In the genomic region with DNA sequence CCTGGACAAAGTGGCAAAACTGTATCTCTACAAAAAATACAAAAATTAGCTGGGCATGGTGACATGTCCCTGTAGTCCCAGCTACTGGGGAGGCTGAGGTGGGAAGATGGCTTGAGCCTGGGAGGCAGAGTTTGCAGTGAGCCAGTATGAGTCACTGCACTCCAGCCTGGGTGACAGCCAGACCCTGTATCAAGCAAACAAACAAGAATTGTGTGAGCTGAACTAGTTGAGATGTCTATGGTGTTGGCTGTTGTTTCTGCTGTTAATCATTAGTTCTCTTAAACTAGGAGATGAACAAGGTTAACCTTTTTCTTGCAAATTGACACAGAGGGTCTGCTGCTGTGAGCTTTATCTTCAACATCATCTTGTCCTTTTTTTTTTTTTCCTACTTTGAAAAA, we compare ENCODE assay signal across 8 cellular contexts. TPM values are rescaled to one million over a fixed set of nuclear protein-coding genes. Genes with fewer than 3 reads are reported as not detected.
DNase-seq lines count a peak whose midpoint lies in the region; ATAC-seq, FAIRE-seq and TF ChIP-seq lines count a peak whose summit lies in the region.

No MANE protein-coding gene starts in this region.

- peaks cover 3% of the 10 kb centered on the region for H3K9me3 Mint-ChIP-seq in activated CD4-positive, alpha-beta memory T cell treated with anti-CD3 and anti-CD28 coated beads for 36 hours
- H3K9me3 Mint-ChIP-seq in stimulated activated memory B cell treated with anti-CD40 and anti-IgM and Interleukin-4, amounts not matched to agents 10 μg/mL and 1 μg/mL and 100 μg/mL, for 72 hours, result peaks cover 7% of the 10 kb centered on the region

- H3K4me1 ChIP-seq in ACC112 (ENCODE audit: control insufficient read depth, insufficient read depth, low read length, unreplicated experiment), result peaks cover 10% of the 10 kb centered on the region

- H3K36me3 ChIP-seq in ACC112 (ENCODE audit: insufficient read depth, low read length), result no peaks in the 10 kb centered on the region

- no peak overlapping the region for H2AFZ ChIP-seq in ACC112 (ENCODE audit: low read length, unreplicated experiment)

- H3K4me1 Mint-ChIP-seq in activated CD4-positive, alpha-beta memory T cell treated with anti-CD3 and anti-CD28 coated beads for 36 hours (ENCODE audit: low read depth), result peaks cover 72% of the 10 kb centered on the region
- peaks cover 75% of the 10 kb centered on the region for H3K4me1 Mint-ChIP-seq in stimulated activated memory B cell treated with anti-CD40 and anti-IgM and Interleukin-4, amounts not matched to agents 10 μg/mL and 1 μg/mL and 100 μg/mL, for 72 hours

- CTCF ChIA-PET in activated CD4-positive, alpha-beta memory T cell treated with anti-CD3 and anti-CD28 coated beads for 36 hours (lab: Charles Lee), result interaction anchor here (0.9 to 1.2 kb wide), 2 partner anchors 10 to 24 kb away, joined by 3 to 4 read pairs; no protein-coding TSS in a partner anchor

- H3K79me2 ChIP-seq in ACC112 (ENCODE audit: control insufficient read depth, insufficient read depth, low read length, unreplicated experiment), result peaks cover 6% of the 10 kb centered on the region

- H3K4me3 ChIP-seq in ACC112 (ENCODE audit: low read depth, low read length), result no peak overlapping the region

- DNase-seq in H54 (ENCODE audit: insufficient read length, low spot score), result no peak
- peak; percentile 49 for DNase-seq in activated CD4-positive, alpha-beta memory T cell treated with anti-CD3 and anti-CD28 coated beads for 36 hours
- DNase-seq in left ventricle myocardium superior, result peak; percentile 60
- no peak for DNase-seq in DMS153 (lab: John Stamatoyannopoulos, UW)

- no peak overlapping the region for H3K4me3 Mint-ChIP-seq in activated CD4-positive, alpha-beta memory T cell treated with anti-CD3 and anti-CD28 coated beads for 36 hours
- H3K4me3 Mint-ChIP-seq in stimulated activated memory B cell treated with anti-CD40 and anti-IgM and Interleukin-4, amounts not matched to agents 10 μg/mL and 1 μg/mL and 100 μg/mL, for 72 hours, result no peak overlapping the region

- no peaks in the 10 kb centered on the region for H3K27me3 Mint-ChIP-seq in activated CD4-positive, alpha-beta memory T cell treated with anti-CD3 and anti-CD28 coated beads for 36 hours
- no peaks in the 10 kb centered on the region for H3K27me3 Mint-ChIP-seq in stimulated activated memory B cell treated with anti-CD40 and anti-IgM and Interleukin-4, amounts not matched to agents 10 μg/mL and 1 μg/mL and 100 μg/mL, for 72 hours

- peak; percentile 89 for FAIRE-seq in H54 (lab: Jason Lieb, UNC)

- intact Hi-C loops in activated CD4-positive, alpha-beta memory T cell treated with anti-CD3 and anti-CD28 coated beads for 36 hours (cut with micrococcal nuclease), result no loop called here
- intact Hi-C loops in left ventricle myocardium superior (cut with micrococcal nuclease), result no loop called here

- POLR2A ChIA-PET in activated CD4-positive, alpha-beta memory T cell treated with anti-CD3 and anti-CD28 coated beads for 36 hours (lab: Charles Lee), result interaction anchor here (0.9 kb wide), 1 partner anchor 9 kb away, joined by 4 read pairs; no protein-coding TSS in a partner anchor

- H3K36me3 Mint-ChIP-seq in activated CD4-positive, alpha-beta memory T cell treated with anti-CD3 and anti-CD28 coated beads for 36 hours, result peaks cover 34% of the 10 kb centered on the region
- peaks cover 54% of the 10 kb centered on the region for H3K36me3 Mint-ChIP-seq in stimulated activated memory B cell treated with anti-CD40 and anti-IgM and Interleukin-4, amounts not matched to agents 10 μg/mL and 1 μg/mL and 100 μg/mL, for 72 hours

- TF ChIP-seq POLR2A in H54 (IDR thresholded peaks at IDR 0.05; ENCODE audit: low read depth, low read length), result no peak

- ATAC-seq in left ventricle myocardium superior, result peak; percentile 78
- ATAC-seq in stimulated activated memory B cell treated with anti-CD40 and anti-IgM and Interleukin-4, amounts not matched to agents 10 μg/mL and 1 μg/mL and 100 μg/mL, for 72 hours, result no peak
- ATAC-seq in HG03460 (IDR thresholded peaks at IDR 0.05; ENCODE audit: unreplicated experiment), result no peak
- no peak for ATAC-seq in GM18867 (IDR thresholded peaks at IDR 0.05; ENCODE audit: unreplicated experiment)

- H3K27ac ChIP-seq in ACC112 (ENCODE audit: low read depth, low read length), result peak overlapping the region; percentile 15; the same call in 1 of the 2 replicates

- H3K27me3 ChIP-seq in ACC112 (ENCODE audit: insufficient read depth, low read length), result no peaks in the 10 kb centered on the region

- peak overlapping the region; percentile 44 for H3K27ac Mint-ChIP-seq in activated CD4-positive, alpha-beta memory T cell treated with anti-CD3 and anti-CD28 coated beads for 36 hours
- no peak overlapping the region for H3K27ac Mint-ChIP-seq in stimulated activated memory B cell treated with anti-CD40 and anti-IgM and Interleukin-4, amounts not matched to agents 10 μg/mL and 1 μg/mL and 100 μg/mL, for 72 hours

RNA-seq across cellular contexts. Expression of gene RASSF3, which starts 23.6 kb away (rescaled TPM):
- 10 to 100 TPM; 40.6 to 40.7 TPM for total RNA-seq in activated CD4-positive, alpha-beta memory T cell treated with anti-CD3 and anti-CD28 coated beads for 36 hours
- 143 TPM for total RNA-seq in left ventricle myocardium superior

Comparison
In these comparisons a context has a peak if more than half of its experiments do, and no peak if none do; other contexts are left out.
1. DNase-seq: peak in activated CD4-positive, alpha-beta memory T cell treated with anti-CD3 and anti-CD28 coated beads for 36 hours (single experiment) and left ventricle myocardium superior (single experiment); none in H54 (single experiment) and DMS153 (single experiment).